ENCODE assay signal across 1 cellular context in genomic region chr12:132474799-132475303, GRCh38.
TF ChIP-seq lines count a peak whose summit lies in the region.
"Not testable (repeated sequence)": the region's sequence is repeated elsewhere in the genome, so short reads cannot be mapped to it uniquely, and the experiment has no call there.

No MANE protein-coding gene starts in this region.

TF ChIP-seq in K562, 482 proteins besides CTCF, POLR2A, EP300 and RAD21:
- not testable (repeated sequence) for TF ChIP-seq NR2C2 (CRISPR knock-in tag; IDR thresholded peaks at IDR 0.05)
- peak; percentile 81 for TF ChIP-seq NR2C2 (tag; IDR thresholded peaks at IDR 0.05)
- TF ChIP-seq GABPA (tag; conservative IDR thresholded peaks at IDR 0.05; ENCODE audit: low read depth): peak; percentile 39
- peak; percentile 79 for TF ChIP-seq VEZF1 (CRISPR knock-in tag; IDR thresholded peaks at IDR 0.05)
TF ChIP-seq in K562: peak in this region for 3; not testable (repeated sequence) for 479.
